Comparison of ENCODE assay signal across 14 cellular contexts in the genomic region with DNA sequence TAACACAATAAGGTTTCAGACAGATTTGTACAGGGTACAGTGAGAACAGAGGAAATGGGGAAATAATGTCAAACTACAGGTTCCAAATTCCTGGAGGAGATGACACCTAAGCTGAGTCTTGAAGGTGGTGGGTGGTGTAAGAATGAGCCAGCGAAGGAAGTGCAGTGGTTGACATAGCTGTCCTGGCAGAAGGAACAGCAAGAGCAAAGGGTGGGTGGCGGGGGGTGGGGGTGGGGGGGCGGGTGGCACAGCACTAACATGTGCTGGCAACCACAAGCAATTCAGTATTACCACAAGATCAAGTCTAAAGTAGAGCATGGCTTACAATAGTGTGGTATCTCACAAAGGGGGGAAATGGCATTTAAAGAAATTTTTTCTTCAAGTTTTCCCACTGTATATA. TPM values are rescaled to one million over a fixed set of nuclear protein-coding genes. Genes with fewer than 3 reads are reported as not detected.
DNase-seq lines count a peak whose midpoint lies in the region; ATAC-seq and TF ChIP-seq lines count a peak whose summit lies in the region.
"Had no signal": no experiment of that assay in that cellular context is flagged by ENCODE, and none has a peak within 500 bp of the region (broad histone marks: within the 10 kb centered on the region; RNA-seq: fewer than 3 reads in every experiment).

No MANE protein-coding gene starts in this region.

- no peak overlapping the region for H3K4me3 ChIP-seq in thymus (ENCODE audit: low read length)
- H3K4me3 ChIP-seq in coronary artery = no peak overlapping the region

- no peak for TF ChIP-seq CTCF in coronary artery (IDR thresholded peaks at IDR 0.05)

- H3K27ac ChIP-seq in thymus (ENCODE audit: low read depth) (peak overlapping the region; percentile 77), coronary artery (no peak overlapping the region)
- H3K27ac ChIP-seq: brain microvascular endothelial cell, VCaP had no signal

- H3K9me3 ChIP-seq in thymus (ENCODE audit: control insufficient read depth) = no peaks in the 10 kb centered on the region

- ATAC-seq in activated naive CD4-positive, alpha-beta T cell treated with anti-CD3 and anti-CD28 coated beads, Interleukin-2, amount 50 U/mL, for 72 hours = peak; percentile 59 to 75
- no peak for ATAC-seq in GM19035 (IDR thresholded peaks at IDR 0.05; ENCODE audit: unreplicated experiment)

- H3K27me3 ChIP-seq in thymus (ENCODE audit: control insufficient read depth, insufficient read depth) = no peaks in the 10 kb centered on the region
- H3K27me3 ChIP-seq: brain microvascular endothelial cell had no signal

- H3K9me3 Mint-ChIP-seq in activated naive CD4-positive, alpha-beta T cell treated with anti-CD3 and anti-CD28 coated beads, Interleukin-2, amount 50 U/mL, for 72 hours = peaks cover 0 to 4% of the 10 kb centered on the region in 2 donors

- no peak for DNase-seq in activated naive CD4-positive, alpha-beta T cell treated with anti-CD3 and anti-CD28 coated beads, Interleukin-2, amount 50 U/mL, for 72 hours (ENCODE audit: low spot score in 2 of 2)
- DNase-seq in activated naive CD4-positive, alpha-beta T cell (lab: John Stamatoyannopoulos, UW) = no peak
- DNase-seq in activated CD8-positive, alpha-beta memory T cell treated with anti-CD3 and anti-CD28 coated beads, Interleukin-2, amount 50 U/mL, for 4 hours = peak; percentile 42
- DNase-seq in myocyte (ENCODE audit: low read depth) (peak; percentile 41), coronary artery (ENCODE audit: low spot score) (no peak), NCI-H2029 treated with DMSO at 0.1 percent for 48 hours (lab: John Stamatoyannopoulos, UW) (no peak)
- DNase-seq: brain microvascular endothelial cell, mammary epithelial cell, NCI-H1105 treated with DMSO at 0.1 percent for 48 hours, NCI-H446 treated with DMSO at 0.1 percent for 48 hours had no signal

- H3K27ac Mint-ChIP-seq in activated naive CD4-positive, alpha-beta T cell treated with anti-CD3 and anti-CD28 coated beads, Interleukin-2, amount 50 U/mL, for 72 hours = peak overlapping the region in 1 of 2 donors; percentile 17
- H3K27ac Mint-ChIP-seq: activated T-helper 2 cell treated with anti-CD3 and anti-CD28 coated beads, Interferon-gamma antibody, Interleukin-2, Interleukin-4, amounts not matched to agents 10 μg/mL and 5 μg/mL and 100 μg/mL, durations not matched to agents 14 hours and 24 hours and 36 hours had no signal

- no peaks in the 10 kb centered on the region for H3K36me3 ChIP-seq in thymus (ENCODE audit: control insufficient read depth, insufficient read depth)
- H3K36me3 ChIP-seq: brain microvascular endothelial cell had no signal

- peaks cover 0 to 18% of the 10 kb centered on the region in 2 donors for H3K36me3 Mint-ChIP-seq in activated naive CD4-positive, alpha-beta T cell treated with anti-CD3 and anti-CD28 coated beads, Interleukin-2, amount 50 U/mL, for 72 hours

- 10% methylated on average over 3 of the region's 3 CpGs for WGBS in thymus

- peaks cover 2% of the 10 kb centered on the region for H3K4me1 ChIP-seq in thymus (ENCODE audit: control insufficient read depth, insufficient read depth, low read length)

RNA-seq across cellular contexts. Expression of a gene that starts 13.1 kb away (rescaled TPM):
- 100 to 1,000 TPM; 118 to 122 TPM for total RNA-seq in activated naive CD4-positive, alpha-beta T cell treated with anti-CD3 and anti-CD28 coated beads, Interleukin-2, amount 50 U/mL, for 72 hours
- total RNA-seq in myocyte = 193 and 231 TPM in 2 replicates
- 95.1 TPM for polyA plus RNA-seq in myocyte (2012)
- polyA plus RNA-seq in thymus = 43.3 TPM

RNA-seq across cellular contexts. Expression of a gene that starts 38.0 kb away (rescaled TPM):
- total RNA-seq in activated naive CD4-positive, alpha-beta T cell treated with anti-CD3 and anti-CD28 coated beads, Interleukin-2, amount 50 U/mL, for 72 hours = 10 to 100 TPM; 44.7 to 50.6 TPM
- total RNA-seq in myocyte = 170 and 199 TPM in 2 replicates
- 39.2 TPM for polyA plus RNA-seq in myocyte (2012)
- 42.6 TPM for polyA plus RNA-seq in thymus

RNA-seq across cellular contexts. Expression of a gene that starts 56.0 kb away (rescaled TPM):
- total RNA-seq in activated naive CD4-positive, alpha-beta T cell treated with anti-CD3 and anti-CD28 coated beads, Interleukin-2, amount 50 U/mL, for 72 hours = 1 to 10 TPM; 1.5 to 2.9 TPM
- total RNA-seq in myocyte = 0.10 and 0.59 TPM in 2 replicates
- 0.09 TPM for polyA plus RNA-seq in myocyte (2012)
- 0.25 TPM for polyA plus RNA-seq in thymus

Comparison
In these comparisons a context has a peak if more than half of its experiments do, and no peak if none do; other contexts are left out.
1. DNase-seq: peak in activated CD8-positive, alpha-beta memory T cell treated with anti-CD3 and anti-CD28 coated beads, Interleukin-2, amount 50 U/mL, for 4 hours (single experiment) and myocyte (single experiment); none in activated naive CD4-positive, alpha-beta T cell treated with anti-CD3 and anti-CD28 coated beads, Interleukin-2, amount 50 U/mL, for 72 hours (0 of 2), activated naive CD4-positive, alpha-beta T cell (0 of 4), coronary artery (single experiment) and NCI-H2029 treated with DMSO at 0.1 percent for 48 hours (single experiment).